18 cellular contexts compared by ENCODE assay signal in the genomic region with DNA sequence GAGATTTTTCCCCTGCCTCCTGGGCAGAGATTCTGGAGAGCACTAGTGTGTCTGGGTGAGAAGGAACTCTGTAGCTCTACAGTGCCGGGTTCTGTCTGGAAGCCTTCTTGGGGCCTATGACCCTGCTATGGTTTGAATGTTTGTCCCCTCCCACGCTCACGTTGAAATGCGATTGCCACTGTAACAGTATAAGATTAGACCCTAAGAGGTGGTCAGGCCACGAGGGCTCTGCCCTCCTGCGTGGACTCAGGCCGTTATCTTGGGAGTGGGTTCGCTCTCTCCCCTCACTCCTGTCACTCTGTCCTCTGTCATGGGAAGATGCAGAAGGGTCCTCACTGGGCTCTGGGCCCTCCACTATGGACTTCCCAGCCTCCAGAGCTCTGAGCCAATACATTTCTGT. TPM values are rescaled to one million over a fixed set of nuclear protein-coding genes. Genes with fewer than 3 reads are reported as not detected.
DNase-seq lines count a peak whose midpoint lies in the region; ATAC-seq, FAIRE-seq and TF ChIP-seq lines count a peak whose summit lies in the region.
"Had no signal": no experiment of that assay in that cellular context is flagged by ENCODE, and none has a peak within 500 bp of the region (broad histone marks: within the 10 kb centered on the region; RNA-seq: fewer than 3 reads in every experiment).

No MANE protein-coding gene starts in this region.

- H3K4me3 Mint-ChIP-seq in activated CD4-positive, alpha-beta T cell treated with anti-CD3 and anti-CD28 coated beads for 36 hours: no peak overlapping the region
- H3K4me3 Mint-ChIP-seq: activated CD4-positive, alpha-beta memory T cell treated with anti-CD3 and anti-CD28 coated beads, Interleukin-2, amount 10 ng/mL, durations not matched to agents 7 days and 5 days had no signal

- intact Hi-C loops in left cardiac atrium (cut with DNase I): loop anchor here in 1 of 2 donors (10.0 kb wide), 2 partner anchors 62 to 208 kb away; a partner anchor contains a TSS
- intact Hi-C loops in esophagus squamous epithelium (cut with DNase I): loop anchor here (10.0 kb wide), 1 partner anchor 62 kb away; a partner anchor contains a TSS
- intact Hi-C loops in pancreas (cut with DNase I): no loop called here
- intact Hi-C loops in upper lobe of right lung (cut with DNase I): no loop called here
- intact Hi-C loops in activated CD4-positive, alpha-beta T cell treated with anti-CD3 and anti-CD28 coated beads for 36 hours (cut with DNase I, micrococcal nuclease): no loop called here

- DNase-seq in right atrium auricular region (ENCODE audit: low spot score) (peak; percentile 32), left cardiac atrium (no peak), esophagus squamous epithelium (lab: John Stamatoyannopoulos, UW) (no peak), pancreas (peak in 1 of 6 donors; percentile 31), upper lobe of right lung (peak; percentile 34)
- no peak for DNase-seq in activated naive CD4-positive, alpha-beta T cell (lab: John Stamatoyannopoulos, UW)
- DNase-seq in activated CD4-positive, alpha-beta T cell treated with anti-CD3 and anti-CD28 coated beads for 36 hours: no peak
- DNase-seq: activated naive CD4-positive, alpha-beta T cell treated with Interleukin-2 at 50 U/mL for 16 hours; HFFc6; mesenchymal stem cell; NCI-H1092 treated with DMSO at 0.1 percent for 48 hours; NK-92 treated with Interleukin-12 subunit alpha and Interleukin-12 subunit beta, amount 100 ng/mL, for 24 hours had no signal

- ATAC-seq in left cardiac atrium (no peak), pancreas (no peak), upper lobe of right lung (no peak), HG03108 (IDR thresholded peaks at IDR 0.05; ENCODE audit: unreplicated experiment) (no peak)
- ATAC-seq in activated CD4-positive, alpha-beta T cell treated with anti-CD3 and anti-CD28 coated beads for 36 hours: no peak

- CTCF ChIA-PET in activated CD4-positive, alpha-beta T cell treated with anti-CD3 and anti-CD28 coated beads for 36 hours (lab: Charles Lee): interaction anchor here (0.7 to 1.5 kb wide), 4 partner anchors 13 to 83 kb away, joined by 3 to 7 read pairs (median 6); a partner anchor contains a TSS

- 69 to 87% methylated on average over 3 to 4 of the region's 8 CpGs for WGBS in esophagus squamous epithelium, 2 donors
- 56 to 69% methylated on average over 8 of the region's 8 CpGs for WGBS in pancreas, 2 donors

- no peak overlapping the region for H3K27ac Mint-ChIP-seq in activated CD4-positive, alpha-beta T cell treated with anti-CD3 and anti-CD28 coated beads for 36 hours
- H3K27ac Mint-ChIP-seq: activated CD4-positive, alpha-beta memory T cell treated with anti-CD3 and anti-CD28 coated beads, Interleukin-2, amount 10 ng/mL, durations not matched to agents 7 days and 5 days; HFFc6 had no signal

- H3K27ac ChIP-seq in right atrium auricular region: no peak overlapping the region
- peak overlapping the region in 3 of 4 donors; percentile 38 to 83 (median 46) for H3K27ac ChIP-seq in esophagus squamous epithelium
- H3K27ac ChIP-seq in pancreas: peak overlapping the region in 3 of 4 donors; percentile 36 to 55 (median 51)
- H3K27ac ChIP-seq in upper lobe of right lung: peak overlapping the region; percentile 73
- H3K27ac ChIP-seq: uterus had no signal

- H3K9me3 Mint-ChIP-seq in activated CD4-positive, alpha-beta T cell treated with anti-CD3 and anti-CD28 coated beads for 36 hours (ENCODE audit: low read depth): no peaks in the 10 kb centered on the region
- H3K9me3 Mint-ChIP-seq: activated CD4-positive, alpha-beta memory T cell treated with anti-CD3 and anti-CD28 coated beads, Interleukin-2, amount 10 ng/mL, durations not matched to agents 7 days and 5 days; HFFc6 had no signal

- POLR2A ChIA-PET in activated CD4-positive, alpha-beta T cell treated with anti-CD3 and anti-CD28 coated beads for 36 hours (lab: Charles Lee): no interaction called here

- H3K36me3 ChIP-seq in right atrium auricular region (peaks cover 30% of the 10 kb centered on the region), esophagus squamous epithelium (peaks cover 16 to 33% (median 23%) of the 10 kb centered on the region in 3 donors), pancreas (peaks cover 0 to 6% (median 0%) of the 10 kb centered on the region in 3 donors), upper lobe of right lung (peaks cover 27% of the 10 kb centered on the region)
- H3K36me3 ChIP-seq: uterus had no signal

- TF ChIP-seq CTCF in right atrium auricular region (IDR thresholded peaks at IDR 0.05) (no peak), esophagus squamous epithelium (IDR thresholded peaks at IDR 0.05) (no peak), pancreas (IDR thresholded peaks at IDR 0.05) (no peak), upper lobe of right lung (IDR thresholded peaks at IDR 0.05) (no peak)

- no peak for FAIRE-seq in pancreas (lab: Jason Lieb, UNC)

- H3K4me1 ChIP-seq in right atrium auricular region: peaks cover 0 to 20% of the 10 kb centered on the region in 2 donors
- H3K4me1 ChIP-seq in esophagus squamous epithelium: peaks cover 28 to 78% (median 60%) of the 10 kb centered on the region in 3 donors
- H3K4me1 ChIP-seq in pancreas: peaks cover 14 to 35% (median 19%) of the 10 kb centered on the region in 3 donors
- peaks cover 31% of the 10 kb centered on the region for H3K4me1 ChIP-seq in upper lobe of right lung
- H3K4me1 ChIP-seq: uterus had no signal

- H3K36me3 Mint-ChIP-seq in activated CD4-positive, alpha-beta T cell treated with anti-CD3 and anti-CD28 coated beads for 36 hours (ENCODE audit: low read depth): peaks cover 3% of the 10 kb centered on the region

- H3K4me1 Mint-ChIP-seq in activated CD4-positive, alpha-beta T cell treated with anti-CD3 and anti-CD28 coated beads for 36 hours: peaks cover 27% of the 10 kb centered on the region

- TF ChIP-seq POLR2A in esophagus squamous epithelium (IDR thresholded peaks at IDR 0.05): no peak

- H3K4me3 ChIP-seq in right atrium auricular region: no peak overlapping the region
- H3K4me3 ChIP-seq in esophagus squamous epithelium: no peak overlapping the region
- no peak overlapping the region for H3K4me3 ChIP-seq in pancreas
- no peak overlapping the region for H3K4me3 ChIP-seq in upper lobe of right lung
- H3K4me3 ChIP-seq: esophagus muscularis mucosa, uterus had no signal

- no peaks in the 10 kb centered on the region for H3K27me3 Mint-ChIP-seq in activated CD4-positive, alpha-beta T cell treated with anti-CD3 and anti-CD28 coated beads for 36 hours

- H3K9me3 ChIP-seq in right atrium auricular region (no peaks in the 10 kb centered on the region), esophagus squamous epithelium (no peaks in the 10 kb centered on the region), pancreas (no peaks in the 10 kb centered on the region), upper lobe of right lung (no peaks in the 10 kb centered on the region)
- H3K9me3 ChIP-seq: esophagus muscularis mucosa, uterus had no signal

- H3K27me3 ChIP-seq in right atrium auricular region (no peaks in the 10 kb centered on the region), esophagus squamous epithelium (no peaks in the 10 kb centered on the region), pancreas (no peaks in the 10 kb centered on the region), upper lobe of right lung (no peaks in the 10 kb centered on the region)
- H3K27me3 ChIP-seq: esophagus muscularis mucosa, uterus had no signal

RNA-seq across cellular contexts. Expression of a gene that starts 3.5 kb away (rescaled TPM):
- total RNA-seq in right atrium auricular region (10 to 100 TPM in 1 of 2 donors, 1 to 10 TPM in 1; 9.5 to 14.3 TPM), left cardiac atrium (10 to 100 TPM in 1 of 2 donors, 1 to 10 TPM in 1; 9.2 to 15.0 TPM), esophagus squamous epithelium (10 to 100 TPM; 16.4 to 38.5 (median 23.3) TPM), pancreas (10 to 100 TPM; 10.2 to 12.7 (median 11.5) TPM), upper lobe of right lung (35.6 TPM)
- 10 to 100 TPM in 1 of 2 donors, 1 to 10 TPM in 1; 4.2 to 10.4 TPM for polyA plus RNA-seq in pancreas
- total RNA-seq in activated CD4-positive, alpha-beta T cell treated with anti-CD3 and anti-CD28 coated beads for 36 hours: 10 to 100 TPM; 11.7 to 14.4 TPM

RNA-seq across cellular contexts. Expression of a gene that starts 9.6 kb away (rescaled TPM):
- not detected for total RNA-seq in right atrium auricular region
- not detected for total RNA-seq in left cardiac atrium
- 10 to 100 TPM; 26.5 to 90.9 (median 55.3) TPM for total RNA-seq in esophagus squamous epithelium
- total RNA-seq in pancreas: 1 to 10 TPM; 1.1 to 5.6 (median 1.8) TPM
- polyA plus RNA-seq in pancreas: 1 to 10 TPM; 1.9 TPM
- total RNA-seq in upper lobe of right lung: 2.7 TPM
- total RNA-seq in activated CD4-positive, alpha-beta T cell treated with anti-CD3 and anti-CD28 coated beads for 36 hours: under 1 TPM; 0.09 to 0.19 TPM
- total RNA-seq: A673; activated CD4-positive, alpha-beta memory T cell treated with anti-CD3 and anti-CD28 coated beads, Interleukin-2, amount 10 ng/mL, durations not matched to agents 7 days and 5 days; Daoy; esophagus muscularis mucosa; HFFc6 had no signal

RNA-seq across cellular contexts. Expression of a gene that starts 56.5 kb away (rescaled TPM):
- total RNA-seq in right atrium auricular region: under 1 TPM; 0.20 to 0.37 TPM
- not detected for total RNA-seq in left cardiac atrium
- total RNA-seq in esophagus squamous epithelium: under 1 TPM in 1 of 4 donors, not detected in 3; 0.38 TPM
- total RNA-seq in pancreas: under 1 TPM in 4 of 6 donors, not detected in 2; 0.12 to 0.75 (median 0.43) TPM
- under 1 TPM; 0.23 to 0.30 TPM for polyA plus RNA-seq in pancreas
- not detected for total RNA-seq in upper lobe of right lung
- total RNA-seq in activated CD4-positive, alpha-beta T cell treated with anti-CD3 and anti-CD28 coated beads for 36 hours: 1 to 10 TPM; 2.9 to 3.0 TPM
- total RNA-seq: Daoy, HFFc6 had no signal

RNA-seq across cellular contexts. Expression of a gene that starts 56.6 kb away (rescaled TPM):
- 100 to 1,000 TPM; 105 to 194 TPM for total RNA-seq in right atrium auricular region
- 10 to 100 TPM; 61.1 to 64.7 TPM for total RNA-seq in left cardiac atrium
- 10 to 100 TPM; 39.9 to 59.5 (median 50.8) TPM for total RNA-seq in esophagus squamous epithelium
- total RNA-seq in pancreas: 10 to 100 TPM; 16.1 to 29.3 (median 20.4) TPM
- 10 to 100 TPM; 37.1 to 49.3 TPM for polyA plus RNA-seq in pancreas
- total RNA-seq in upper lobe of right lung: 42.5 TPM
- 10 to 100 TPM; 72.5 to 96.8 TPM for total RNA-seq in activated CD4-positive, alpha-beta T cell treated with anti-CD3 and anti-CD28 coated beads for 36 hours

Comparison
In these comparisons a context has a peak if more than half of its experiments do, and no peak if none do; other contexts are left out.
1. DNase-seq: peak in right atrium auricular region (single experiment) and upper lobe of right lung (single experiment); none in left cardiac atrium (single experiment), esophagus squamous epithelium (single experiment), activated naive CD4-positive, alpha-beta T cell (0 of 4) and activated CD4-positive, alpha-beta T cell treated with anti-CD3 and anti-CD28 coated beads for 36 hours (single experiment).
2. H3K27ac ChIP-seq: peak in esophagus squamous epithelium (3 of 4), pancreas (3 of 4) and upper lobe of right lung (single experiment); none in right atrium auricular region (0 of 2).